In genomic region chr2:72937356-72937669, GRCh38 we compare ENCODE assay signal across 25 cellular contexts. TPM values are rescaled to one million over a fixed set of nuclear protein-coding genes. Genes with fewer than 3 reads are reported as not detected.
DNase-seq lines count a peak whose midpoint lies in the region; ATAC-seq, FAIRE-seq and TF ChIP-seq lines count a peak whose summit lies in the region.
"Had no signal": no experiment of that assay in that cellular context is flagged by ENCODE, and none has a peak within 500 bp of the region (broad histone marks: within the 10 kb centered on the region; RNA-seq: fewer than 3 reads in every experiment).

No MANE protein-coding gene starts in this region.

- H3K4me1 ChIP-seq in BE2C (no peaks in the 10 kb centered on the region), HEK293 (ENCODE audit: control insufficient read depth, insufficient read depth, low read length) (peaks cover 5% of the 10 kb centered on the region; the same call in 1 of the 2 replicates)
- H3K4me1 ChIP-seq: right atrium auricular region had no signal

- peaks cover 5% of the 10 kb centered on the region for H3K9me3 Mint-ChIP-seq in glutamatergic neuron (ENCODE audit: unreplicated experiment)
- H3K9me3 Mint-ChIP-seq: T-helper 1 cell treated with Interleukin-12 subunit alpha and Interleukin-12 subunit beta and Interleukin-4 antibody, amounts not matched to agents 30 μg/mL and 1 μg/mL, for 36 hours had no signal

- H3K27ac ChIP-seq in HEK293 (ENCODE audit: extremely low read depth, low read depth, low read length) (no peak overlapping the region), WERI-Rb-1 (no peak overlapping the region)
- H3K27ac ChIP-seq: esophagus muscularis mucosa, GM23248, right atrium auricular region, testis, VCaP had no signal

- CTCF ChIA-PET in HEK293 (lab: Yijun Ruan, JAX), result interaction anchor here (0.5 to 8.6 kb wide), 6 partner anchors 39 to 1393 kb away, joined by 3 to 85 read pairs (median 3); no protein-coding TSS in a partner anchor
- CTCF ChIA-PET in GM10248 (lab: Yijun Ruan, JAX), result interaction anchor here (0.8 to 7.8 kb wide), 2 partner anchors 44 to 240 kb away, joined by 3 to 85 read pairs; no protein-coding TSS in a partner anchor

- peaks cover 8% of the 10 kb centered on the region for H3K36me3 Mint-ChIP-seq in glutamatergic neuron (ENCODE audit: unreplicated experiment)

- no peak for FAIRE-seq in RCC 7860 (lab: Jason Lieb, UNC)

- ATAC-seq in left lobe of liver, result peak; percentile 18

- no peak for TF ChIP-seq CTCF in BE2C (IDR thresholded peaks at IDR 0.05; ENCODE audit: low read depth, low read length)
- TF ChIP-seq CTCF in HEK293 (tag by site-specific recombination; IDR thresholded peaks at IDR 0.05), result no peak
- TF ChIP-seq CTCF in WERI-Rb-1 (IDR thresholded peaks at IDR 0.05; ENCODE audit: low read depth, low read length), result no peak
- no peak for TF ChIP-seq CTCF in GM10248 (IDR thresholded peaks at IDR 0.05; ENCODE audit: control extremely low read depth, extremely low read depth, low read depth, missing control alignments)
- no peak for TF ChIP-seq CTCF in glutamatergic neuron (IDR thresholded peaks at IDR 0.05; ENCODE audit: partially characterized antibody, unreplicated experiment)

- no peaks in the 10 kb centered on the region for H3K9me3 ChIP-seq in BE2C
- no peaks in the 10 kb centered on the region for H3K9me3 ChIP-seq in HEK293 (ENCODE audit: control insufficient read depth, insufficient read depth, low read depth, low read length)
- H3K9me3 ChIP-seq in WERI-Rb-1 (ENCODE audit: severe bottlenecking), result no peaks in the 10 kb centered on the region
- H3K9me3 ChIP-seq: esophagus muscularis mucosa, right atrium auricular region, testis had no signal

- peaks cover 11% of the 10 kb centered on the region for H3K4me1 Mint-ChIP-seq in glutamatergic neuron (ENCODE audit: low read depth, unreplicated experiment)

- H3K4me3 ChIP-seq in BE2C (ENCODE audit: low read depth, low read length), result no peak overlapping the region
- no peak overlapping the region for H3K4me3 ChIP-seq in HEK293 (ENCODE audit: low read depth, low read length)
- H3K4me3 ChIP-seq in WERI-Rb-1 (ENCODE audit: low read depth, low read length), result no peak overlapping the region
- H3K4me3 ChIP-seq: esophagus muscularis mucosa, GM23248, right atrium auricular region, testis had no signal

- no peak overlapping the region for H3K27ac Mint-ChIP-seq in glutamatergic neuron (ENCODE audit: unreplicated experiment)
- H3K27ac Mint-ChIP-seq: T-helper 1 cell treated with Interleukin-12 subunit alpha and Interleukin-12 subunit beta and Interleukin-4 antibody, amounts not matched to agents 30 μg/mL and 1 μg/mL, for 36 hours had no signal

- peaks cover 9% of the 10 kb centered on the region for H3K27me3 Mint-ChIP-seq in glutamatergic neuron (ENCODE audit: unreplicated experiment)

- H3K27me3 ChIP-seq in BE2C (no peaks in the 10 kb centered on the region), WERI-Rb-1 (ENCODE audit: insufficient read depth, low read depth, severe bottlenecking) (no peaks in the 10 kb centered on the region)
- H3K27me3 ChIP-seq: right atrium auricular region, testis had no signal

- no peak overlapping the region for H3K4me3 Mint-ChIP-seq in glutamatergic neuron (ENCODE audit: unreplicated experiment)
- H3K4me3 Mint-ChIP-seq: T-helper 1 cell treated with Interleukin-12 subunit alpha and Interleukin-12 subunit beta and Interleukin-4 antibody, amounts not matched to agents 30 μg/mL and 1 μg/mL, for 36 hours had no signal

- no peaks in the 10 kb centered on the region for H3K36me3 ChIP-seq in BE2C
- H3K36me3 ChIP-seq in HEK293 (ENCODE audit: control insufficient read depth in 2 of 2, insufficient read depth in 1 of 2, low read length in 2 of 2), result no peaks in the 10 kb centered on the region
- peaks cover 12% of the 10 kb centered on the region for H3K36me3 ChIP-seq in WERI-Rb-1
- H3K36me3 ChIP-seq: right atrium auricular region had no signal

- POLR2A ChIA-PET in HEK293 (lab: Yijun Ruan, JAX) (no interaction called here), GM10248 (lab: Yijun Ruan, JAX) (no interaction called here)

- DNase-seq in BE2C (peak; percentile 49), WERI-Rb-1 (peak; percentile 73), left lobe of liver (ENCODE audit: low spot score) (no peak), GM10248 (ENCODE audit: extremely low spot score) (no peak), glutamatergic neuron (no peak), RCC 7860 (ENCODE audit: low spot score) (no peak)
- DNase-seq: activated CD4-positive, alpha-beta T cell treated with anti-CD3 and anti-CD28 coated beads, Interleukin-2, amount 50 U/mL, for 4 hours; activated naive CD4-positive, alpha-beta T cell; amniotic stem cell; central memory CD4-positive, alpha-beta T cell; effector CD4-positive, alpha-beta T cell; EL; IMR-90; NCI-H1436 treated with DMSO at 0.1 percent for 48 hours; NCI-H526; nucleus accumbens; SIG-M5; testis had no signal

TF ChIP-seq in HEK293, 187 proteins besides CTCF, POLR2A, EP300 and RAD21:
- TF ChIP-seq ZNF155 (tag by site-specific recombination; IDR thresholded peaks at IDR 0.05) (no peak), ZNF132 (tag by site-specific recombination; IDR thresholded peaks at IDR 0.05; ENCODE audit: borderline replicate concordance) (no peak), ZFHX2 (tag by site-specific recombination; conservative IDR thresholded peaks at IDR 0.05) (peak; percentile 91), EGR2 (tag by site-specific recombination; IDR thresholded peaks at IDR 0.05; ENCODE audit: low read depth) (peak; percentile 89)

RNA-seq across cellular contexts. Expression of gene EMX1, which starts 20.0 kb away (rescaled TPM):
- polyA plus RNA-seq in BE2C (2012; ENCODE audit: insufficient read depth, insufficient read length, low read depth), result not detected
- total RNA-seq in left lobe of liver (0.20 TPM), glutamatergic neuron (ENCODE audit: unreplicated experiment) (0.54 TPM)
- total RNA-seq: esophagus muscularis mucosa, GM23248, IMR-90, MCF 10A had no signal
- polyA plus RNA-seq: GM23248, IMR-90 had no signal

RNA-seq across cellular contexts. Expression of gene SPR, which starts 50.1 kb away (rescaled TPM):
- polyA plus RNA-seq in BE2C (2012; ENCODE audit: insufficient read depth, insufficient read length, low read depth), result 4.8 TPM
- total RNA-seq in left lobe of liver, result 64.5 TPM
- total RNA-seq in glutamatergic neuron (ENCODE audit: unreplicated experiment), result 1.7 TPM

Comparison
In these comparisons a context has a peak if more than half of its experiments do, and no peak if none do; other contexts are left out.
1. DNase-seq: peak in BE2C (single experiment) and WERI-Rb-1 (single experiment); none in left lobe of liver (single experiment), GM10248 (single experiment), glutamatergic neuron (single experiment) and RCC 7860 (single experiment).
2. RNA of gene SPR, which starts 50.1 kb away (total RNA-seq): 64.5 TPM in left lobe of liver (single experiment); 1.7 TPM in glutamatergic neuron (single experiment); every median in the first group is over 10 times any median in the second.